9 cellular contexts compared by ENCODE assay signal in genomic region chr17:330993-331701, GRCh38. TPM values are rescaled to one million over a fixed set of nuclear protein-coding genes. Genes with fewer than 3 reads are reported as not detected.
DNase-seq lines count a peak whose midpoint lies in the region; ATAC-seq, FAIRE-seq and TF ChIP-seq lines count a peak whose summit lies in the region.
"Had no signal": no experiment of that assay in that cellular context is flagged by ENCODE, and none has a peak within 500 bp of the region (broad histone marks: within the 10 kb centered on the region; RNA-seq: fewer than 3 reads in every experiment).

No MANE protein-coding gene starts in this region.

- H3F3A ChIP-seq in smooth muscle cell (ENCODE audit: low read depth), result peaks cover 14% of the 10 kb centered on the region

- WGBS in smooth muscle cell (ENCODE audit: low lambda C conversion rate), result 76% methylated on average over 26 of the region's 26 CpGs

- H3K9me3 ChIP-seq in keratinocyte (ENCODE audit: control insufficient read depth, low read depth, low read length), result no peaks in the 10 kb centered on the region
- H3K9me3 ChIP-seq in smooth muscle cell (replicated peaks; ENCODE audit: low read depth), result no peaks in the 10 kb centered on the region
- no peaks in the 10 kb centered on the region for H3K9me3 ChIP-seq in BE2C

- no peak for FAIRE-seq in keratinocyte (lab: Jason Lieb, UNC)

- H3K9ac ChIP-seq in keratinocyte (ENCODE audit: control insufficient read depth, extremely low read depth, insufficient read depth, low read length), result no peak overlapping the region
- H3K9ac ChIP-seq in smooth muscle cell (ENCODE audit: low read depth), result peak overlapping the region; percentile 40

- no peaks in the 10 kb centered on the region for H3K9me1 ChIP-seq in keratinocyte (ENCODE audit: control insufficient read depth, extremely low read depth, insufficient read depth, low read length)

- H3K4me1 ChIP-seq in keratinocyte (ENCODE audit: control insufficient read depth, extremely low read depth, insufficient read depth, low read length) (peaks cover 30% of the 10 kb centered on the region), smooth muscle cell (ENCODE audit: low read depth) (peaks cover 22% of the 10 kb centered on the region), BE2C (no peaks in the 10 kb centered on the region)

- H3K36me3 ChIP-seq in keratinocyte (ENCODE audit: control insufficient read depth in 2 of 2, extremely low read depth in 1 of 2, insufficient read depth in 2 of 2, low read length in 2 of 2) (no peaks in the 10 kb centered on the region), smooth muscle cell (ENCODE audit: low read depth) (no peaks in the 10 kb centered on the region), BE2C (no peaks in the 10 kb centered on the region)

- H3K79me2 ChIP-seq in keratinocyte (ENCODE audit: control insufficient read depth, insufficient read depth, low read length) (no peaks in the 10 kb centered on the region), smooth muscle cell (ENCODE audit: low read depth) (no peaks in the 10 kb centered on the region)

- H3K27me3 ChIP-seq in keratinocyte (ENCODE audit: control insufficient read depth, extremely low read depth, insufficient read depth, low read length), result peaks cover 15% of the 10 kb centered on the region
- no peaks in the 10 kb centered on the region for H3K27me3 ChIP-seq in smooth muscle cell (ENCODE audit: low read depth)
- no peaks in the 10 kb centered on the region for H3K27me3 ChIP-seq in BE2C

- H2AFZ ChIP-seq in keratinocyte (ENCODE audit: control insufficient read depth, low read length) (peak overlapping the region; percentile 39), smooth muscle cell (ENCODE audit: low read depth) (no peak overlapping the region)

- H3K27ac ChIP-seq in keratinocyte (ENCODE audit: control insufficient read depth, insufficient read depth, low read length) (no peak overlapping the region), smooth muscle cell (ENCODE audit: low read depth) (peak overlapping the region; percentile 89)

- no peak for ATAC-seq in GM18907 (IDR thresholded peaks at IDR 0.05; ENCODE audit: unreplicated experiment)

- H4K20me1 ChIP-seq in keratinocyte (ENCODE audit: control insufficient read depth, extremely low read depth, insufficient read depth, low read length) (no peaks in the 10 kb centered on the region), smooth muscle cell (ENCODE audit: low read depth) (no peaks in the 10 kb centered on the region)

- DNase-seq in MV-4-11 (lab: John Stamatoyannopoulos, UW) (peak; percentile 82), anterior cingulate cortex (lab: John Stamatoyannopoulos, UW) (peak in 37 of 58 donors; percentile 11 to 71 (median 42)), keratinocyte (ENCODE audit: low read depth, low spot score) (no peak), smooth muscle cell (lab: John Stamatoyannopoulos, UW; ENCODE audit: unreplicated experiment) (no peak), 8988T (no peak), BE2C (no peak)
- DNase-seq: activated CD4-positive, alpha-beta T cell treated with anti-CD3 and anti-CD28 coated beads, Interleukin-2, amount 10 ng/mL, durations not matched to agents 7 days and 5 days; NCI-H2081 treated with DMSO at 0.1 percent for 48 hours had no signal

- H3K4me2 ChIP-seq in keratinocyte (ENCODE audit: control insufficient read depth, extremely low read depth, insufficient read depth, low read depth, low read length), result peak overlapping the region; percentile 61
- H3K4me2 ChIP-seq in smooth muscle cell, result peak overlapping the region; percentile 62

- dilution Hi-C loops in keratinocyte (cut with MboI; ENCODE audit: extremely low pct_ligation_motif_present, low sequenced_read_pairs), result no loop called here

- no peak for TF ChIP-seq CTCF in keratinocyte (optimal IDR thresholded peaks at IDR 0.05 in 1 of 3, IDR thresholded peaks at IDR 0.05 in 1 of 3, conservative IDR thresholded peaks at IDR 0.05 in 1 of 3; ENCODE audit: extremely low read depth in 1 of 3, insufficient read depth in 2 of 3, low read length in 3 of 3)
- no peak for TF ChIP-seq CTCF in smooth muscle cell (IDR thresholded peaks at IDR 0.05; ENCODE audit: borderline replicate concordance, insufficient read depth, poor library complexity, severe bottlenecking)
- TF ChIP-seq CTCF in BE2C (IDR thresholded peaks at IDR 0.05; ENCODE audit: low read depth, low read length), result no peak

- H3K4me3 ChIP-seq in keratinocyte (ENCODE audit: control insufficient read depth in 2 of 3, extremely low read depth in 1 of 3, insufficient read depth in 2 of 3, low read depth in 1 of 3, low read length in 3 of 3) (no peak overlapping the region), smooth muscle cell (no peak overlapping the region), BE2C (ENCODE audit: low read depth, low read length) (no peak overlapping the region)

RNA-seq across cellular contexts. Expression of gene RPH3AL, which starts 21.5 kb away (rescaled TPM):
- polyA plus RNA-seq in keratinocyte (0.31 to 1.2 TPM (median 0.94 TPM) in 3 replicates), smooth muscle cell (1.3 and 3.3 TPM in 2 replicates)
- not detected for polyA plus RNA-seq in keratinocyte (2011; ENCODE audit: low read depth)
- polyA plus RNA-seq in keratinocyte (2011; cell fraction: cytosol; rRNA removed), result 0.22 and 0.70 TPM in 2 replicates
- polyA plus RNA-seq in keratinocyte (2011; cell fraction: nucleus; rRNA removed), result 0.69 and 0.77 TPM in 2 replicates
- polyA plus RNA-seq in keratinocyte (2012; ENCODE audit: low replicate concordance), result 0.24 and 0.64 TPM in 2 replicates
- 0.38 to 0.63 TPM in 2 of 3 replicates, not detected in the other for polyA minus RNA-seq in keratinocyte
- polyA minus RNA-seq in keratinocyte (2011; cell fraction: cytosol; rRNA and poly(A)+ RNA removed), result not detected
- polyA minus RNA-seq in keratinocyte (2011; cell fraction: nucleus; rRNA and poly(A)+ RNA removed), result 0.84 and 1.4 TPM in 2 replicates
- 0.67 and 1.8 TPM in 2 replicates for total RNA-seq in smooth muscle cell
- polyA plus RNA-seq in BE2C (2012; ENCODE audit: insufficient read depth, insufficient read length, low read depth), result 1.7 TPM

Comparison
In these comparisons a context has a peak if more than half of its experiments do, and no peak if none do; other contexts are left out.
1. DNase-seq: peak in MV-4-11 (single experiment) and anterior cingulate cortex (37 of 58); none in keratinocyte (single experiment), smooth muscle cell (single experiment), 8988T (single experiment) and BE2C (single experiment).